In genomic region chr22:50699001-50699753, GRCh38 we compare ENCODE assay signal across 18 cellular contexts. TPM values are rescaled to one million over a fixed set of nuclear protein-coding genes. Genes with fewer than 3 reads are reported as not detected.
DNase-seq lines count a peak whose midpoint lies in the region; ATAC-seq, FAIRE-seq and TF ChIP-seq lines count a peak whose summit lies in the region.
"Had no signal": no experiment of that assay in that cellular context is flagged by ENCODE, and none has a peak within 500 bp of the region (broad histone marks: within the 10 kb centered on the region; RNA-seq: fewer than 3 reads in every experiment).

No MANE protein-coding gene starts in this region.

- intact Hi-C loops in dorsolateral prefrontal cortex (cut with DNase I) (loop anchor here (5.0 kb wide), 2 partner anchors 72 to 77 kb away; partner anchors contain the start of gene ARSA (in 1 of the 2)), lower lobe of right lung (cut with DNase I) (no loop called here)

- H3K36me3 ChIP-seq in lower lobe of right lung (peaks cover 9% of the 10 kb centered on the region), suprapubic skin (peaks cover 4% of the 10 kb centered on the region)
- H3K36me3 ChIP-seq: SJCRH30 had no signal

- POLR2A ChIA-PET in WTC11 (lab: Charles Lee), result interaction anchor here (1.3 kb wide), 1 partner anchor 173 kb away, joined by 3 read pairs; the partner anchor contains the start of gene SCO2

- WGBS in suprapubic skin, result 81% methylated on average over 12 of the region's 15 CpGs

- peak overlapping the region; percentile 44 for H3K4me3 Mint-ChIP-seq in WTC11
- no peak overlapping the region for H3K4me3 Mint-ChIP-seq in activated T-helper 17 cell treated with anti-CD3 and anti-CD28 coated beads, Interleukin-2, amount 50 U/mL, for 72 hours
- H3K4me3 Mint-ChIP-seq: HFFc6 had no signal

- TF ChIP-seq EP300 in suprapubic skin (IDR thresholded peaks at IDR 0.05), result no peak

- H3K9me3 ChIP-seq in lower lobe of right lung, result no peaks in the 10 kb centered on the region
- no peaks in the 10 kb centered on the region for H3K9me3 ChIP-seq in suprapubic skin
- H3K9me3 ChIP-seq: BLaER1 treated with 17β-estradiol and CSF1 and Interleukin-3, amounts not matched to agents 10 nM and 100 nM; SJCRH30 had no signal

- TF ChIP-seq POLR2A in suprapubic skin (IDR thresholded peaks at IDR 0.05), result no peak

- H3K4me1 ChIP-seq in lower lobe of right lung (peaks cover 52% of the 10 kb centered on the region), suprapubic skin (peaks cover 30% of the 10 kb centered on the region)
- H3K4me1 ChIP-seq: SJCRH30 had no signal

- H3K27ac Mint-ChIP-seq in WTC11, result no peak overlapping the region; the same call in 1 of the 2 replicates
- no peak overlapping the region for H3K27ac Mint-ChIP-seq in activated T-helper 17 cell treated with anti-CD3 and anti-CD28 coated beads, Interleukin-2, amount 50 U/mL, for 72 hours
- H3K27ac Mint-ChIP-seq: HFFc6 had no signal

- ATAC-seq in WTC11, result no peak
- no peak for ATAC-seq in lower lobe of right lung
- no peak for ATAC-seq in GM18498 (IDR thresholded peaks at IDR 0.05; ENCODE audit: unreplicated experiment)
- ATAC-seq in activated T-helper 17 cell treated with anti-CD3 and anti-CD28 coated beads, Interleukin-2, amount 50 U/mL, for 72 hours (replicated peaks), result no peak
- ATAC-seq: naive thymus-derived CD8-positive, alpha-beta T cell had no signal

- CTCF ChIA-PET in WTC11 (lab: Charles Lee), result interaction anchor here (0.6 to 5.3 kb wide), 30 partner anchors 10 to 357 kb away, joined by 3 to 78 read pairs (median 6); partner anchors contain the start of genes ARSA, CHKB, SCO2 and SYCE3

- no peak for FAIRE-seq in RCC 7860 (lab: Jason Lieb, UNC)
- FAIRE-seq: GM18507 had no signal

- peak overlapping the region in 57 of 59 donors; percentile 18 to 92 (median 73) for H3K27ac ChIP-seq in dorsolateral prefrontal cortex
- H3K27ac ChIP-seq in lower lobe of right lung, result peak overlapping the region; percentile 18
- no peak overlapping the region for H3K27ac ChIP-seq in suprapubic skin
- H3K27ac ChIP-seq: BLaER1 treated with 17β-estradiol and CSF1 and Interleukin-3, amounts not matched to agents 10 nM and 100 nM; SJCRH30 had no signal

- DNase-seq in WTC11 (ENCODE audit: low spot score), result peak; percentile 6
- DNase-seq in dorsolateral prefrontal cortex, result peak in 7 of 10 donors; percentile 1 to 93 (median 32)
- DNase-seq in lower lobe of right lung, result peak; percentile 31
- peak; percentile 45 to 70 for DNase-seq in suprapubic skin (ENCODE audit: low spot score in 2 of 2)
- DNase-seq in RCC 7860 (ENCODE audit: low spot score), result no peak
- DNase-seq: DMS53; effector CD4-positive, alpha-beta T cell; HFFc6; NCI-H187; NCI-H446 treated with DMSO at 0.1 percent for 48 hours had no signal

- no peaks in the 10 kb centered on the region for H3K9me3 Mint-ChIP-seq in WTC11
- H3K9me3 Mint-ChIP-seq in activated T-helper 17 cell treated with anti-CD3 and anti-CD28 coated beads, Interleukin-2, amount 50 U/mL, for 72 hours, result no peaks in the 10 kb centered on the region
- H3K9me3 Mint-ChIP-seq: HFFc6; naive thymus-derived CD8-positive, alpha-beta T cell had no signal

- TF ChIP-seq CTCF in WTC11 (IDR thresholded peaks at IDR 0.05), result no peak
- TF ChIP-seq CTCF in dorsolateral prefrontal cortex (IDR thresholded peaks at IDR 0.05 in 54 of 56, conservative IDR thresholded peaks at IDR 0.05 in 2 of 56; ENCODE audit: low read depth in 1 of 56, partially characterized antibody in 56 of 56), result no peak
- TF ChIP-seq CTCF in lower lobe of right lung (IDR thresholded peaks at IDR 0.05), result no peak
- TF ChIP-seq CTCF in suprapubic skin (IDR thresholded peaks at IDR 0.05), result no peak

- no peaks in the 10 kb centered on the region for H3K36me3 Mint-ChIP-seq in WTC11
- no peaks in the 10 kb centered on the region for H3K36me3 Mint-ChIP-seq in activated T-helper 17 cell treated with anti-CD3 and anti-CD28 coated beads, Interleukin-2, amount 50 U/mL, for 72 hours (ENCODE audit: low read depth)
- H3K36me3 Mint-ChIP-seq: naive thymus-derived CD8-positive, alpha-beta T cell had no signal

- H3K4me3 ChIP-seq in dorsolateral prefrontal cortex (peak overlapping the region in 43 of 59 donors; percentile 12 to 78 (median 66)), lower lobe of right lung (no peak overlapping the region), suprapubic skin (no peak overlapping the region)
- H3K4me3 ChIP-seq: BLaER1 treated with 17β-estradiol and CSF1 and Interleukin-3, amounts not matched to agents 10 nM and 100 nM; SJCRH30 had no signal

- peaks cover 37% of the 10 kb centered on the region for H3K27me3 Mint-ChIP-seq in WTC11 (ENCODE audit: low read depth)
- no peaks in the 10 kb centered on the region for H3K27me3 Mint-ChIP-seq in activated T-helper 17 cell treated with anti-CD3 and anti-CD28 coated beads, Interleukin-2, amount 50 U/mL, for 72 hours

- peaks cover 8% of the 10 kb centered on the region for H3K4me1 Mint-ChIP-seq in WTC11
- H3K4me1 Mint-ChIP-seq in activated T-helper 17 cell treated with anti-CD3 and anti-CD28 coated beads, Interleukin-2, amount 50 U/mL, for 72 hours, result peaks cover 13% of the 10 kb centered on the region

- H3K27me3 ChIP-seq in dorsolateral prefrontal cortex (no peaks in the 10 kb centered on the region), lower lobe of right lung (ENCODE audit: low read depth) (no peaks in the 10 kb centered on the region), suprapubic skin (peaks cover 4% of the 10 kb centered on the region)
- H3K27me3 ChIP-seq: BLaER1 treated with 17β-estradiol and CSF1 and Interleukin-3, amounts not matched to agents 10 nM and 100 nM had no signal

TF ChIP-seq in WTC11, 78 proteins besides CTCF, POLR2A, EP300 and RAD21:
- TF ChIP-seq PREB (CRISPR knock-in tag; IDR thresholded peaks at IDR 0.05; ENCODE audit: borderline replicate concordance) (no peak), OVOL2 (CRISPR knock-in tag; IDR thresholded peaks at IDR 0.05; ENCODE audit: borderline replicate concordance) (no peak), FOXP1 (CRISPR knock-in tag; IDR thresholded peaks at IDR 0.05; ENCODE audit: borderline replicate concordance) (no peak), JAZF1 (CRISPR knock-in tag; IDR thresholded peaks at IDR 0.05) (no peak), HMGXB4 (CRISPR knock-in tag; IDR thresholded peaks at IDR 0.05) (no peak), FOXK1 (CRISPR knock-in tag; IDR thresholded peaks at IDR 0.05) (no peak), ESRRA (CRISPR knock-in tag; IDR thresholded peaks at IDR 0.05; ENCODE audit: borderline replicate concordance) (no peak), SOX15 (CRISPR knock-in tag; IDR thresholded peaks at IDR 0.05) (no peak), ELF4 (CRISPR knock-in tag; IDR thresholded peaks at IDR 0.05; ENCODE audit: low read depth) (no peak)

RNA-seq across cellular contexts. Expression of gene SHANK3, which starts 26.6 kb away (rescaled TPM):
- total RNA-seq in WTC11 (2021) (9.6 to 10.5 TPM (median 9.7 TPM) in 3 replicates), dorsolateral prefrontal cortex (100 to 1,000 TPM in 90 of 120 experiments, 10 to 100 TPM in 30; 42.8 to 197 (median 115) TPM), lower lobe of right lung (50.6 TPM), suprapubic skin (10 to 100 TPM in 2 of 4 donors, 1 to 10 TPM in 2; 2.9 to 15.9 (median 9.5) TPM)
- total RNA-seq in activated T-helper 17 cell treated with anti-CD3 and anti-CD28 coated beads, Interleukin-2, amount 50 U/mL, for 72 hours, result under 1 TPM in 1 of 2 donors, not detected in 1; 0.19 TPM

RNA-seq across cellular contexts. Expression of gene ACR, which starts 38.8 kb away (rescaled TPM):
- total RNA-seq in WTC11 (2021) (0.18 to 0.55 TPM (median 0.46 TPM) in 3 replicates), dorsolateral prefrontal cortex (1 to 10 TPM in 55 of 120 experiments, under 1 TPM in 41, not detected in 24; 0.33 to 2.9 (median 1.1) TPM), lower lobe of right lung (0.62 TPM), suprapubic skin (not detected)
- total RNA-seq in activated T-helper 17 cell treated with anti-CD3 and anti-CD28 coated beads, Interleukin-2, amount 50 U/mL, for 72 hours, result not detected
- total RNA-seq: HFFc6; M059J; naive thymus-derived CD8-positive, alpha-beta T cell; SJCRH30; T-helper 2 cell treated with Interferon-gamma antibody and Interleukin-4, amounts not matched to agents 100 ng/mL and 5 ng/mL, for 36 hours had no signal

Comparison
In these comparisons a context has a peak if more than half of its experiments do, and no peak if none do; other contexts are left out.
1. H3K4me3 ChIP-seq: peak in dorsolateral prefrontal cortex (43 of 59); none in lower lobe of right lung (single experiment) and suprapubic skin (single experiment).